Comparison of ENCODE assay signal across 8 cellular contexts in the genomic region with DNA sequence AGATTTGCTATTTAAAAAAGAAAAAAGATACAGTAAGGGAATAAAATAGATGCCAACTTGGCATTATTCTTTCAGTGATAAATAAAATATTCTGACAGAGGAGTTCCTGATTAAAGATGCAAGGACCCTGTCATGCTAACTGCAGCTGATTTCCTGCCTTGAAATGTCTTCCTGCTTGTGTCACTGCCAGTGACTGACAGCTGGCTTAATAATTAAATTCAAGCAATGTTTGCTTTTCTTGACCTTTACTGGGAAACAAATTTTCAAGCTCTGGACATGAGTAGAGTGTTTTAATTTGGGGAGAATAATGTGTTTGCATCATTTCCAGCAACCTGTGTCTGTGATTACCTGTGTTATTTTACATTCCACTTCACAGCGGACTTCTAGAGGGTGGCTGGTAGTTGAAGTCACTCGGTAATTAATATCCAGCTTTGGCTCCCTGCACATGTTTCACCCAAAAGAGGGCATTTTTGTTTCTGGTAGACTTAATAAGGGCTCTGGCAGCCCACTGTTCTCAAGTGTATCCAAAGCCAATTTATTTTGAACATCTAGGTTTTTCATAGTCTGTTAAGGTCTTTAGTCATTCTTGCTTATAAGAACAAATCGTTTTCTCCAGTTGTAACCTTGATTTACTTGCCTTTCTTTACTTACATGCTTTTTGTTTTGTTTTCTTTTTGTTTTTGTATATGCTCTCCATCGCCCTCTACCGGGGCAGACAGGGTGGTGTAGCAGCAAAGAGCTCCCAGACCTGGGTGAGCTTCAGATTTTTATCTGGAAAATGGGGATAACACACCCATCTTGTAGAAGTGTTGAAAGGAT. TPM values are rescaled to one million over a fixed set of nuclear protein-coding genes. Genes with fewer than 3 reads are reported as not detected.
DNase-seq lines count a peak whose midpoint lies in the region; ATAC-seq lines count a peak whose summit lies in the region.

No MANE protein-coding gene starts in this region.

- H3K4me3 Mint-ChIP-seq in activated naive CD8-positive, alpha-beta T cell: peak overlapping the region; percentile 2

- H3K4me1 Mint-ChIP-seq in activated naive CD8-positive, alpha-beta T cell (ENCODE audit: low read depth): peaks cover 4% of the 10 kb centered on the region

- peak; percentile 76 for ATAC-seq in HG03159 (IDR thresholded peaks at IDR 0.05; ENCODE audit: unreplicated experiment)

- H3K27me3 Mint-ChIP-seq in activated naive CD8-positive, alpha-beta T cell: peaks cover 2% of the 10 kb centered on the region

- H3K27ac Mint-ChIP-seq in activated naive CD8-positive, alpha-beta T cell: no peak overlapping the region

- DNase-seq in NCI-H2171 treated with DMSO at 0.1 percent for 48 hours (lab: John Stamatoyannopoulos, UW) (peak; percentile 20), NCI-H2171 (lab: John Stamatoyannopoulos, UW) (no peak), SHP77 treated with DMSO at 0.1 percent for 48 hours (lab: John Stamatoyannopoulos, UW) (peak; percentile 1), hepatic stellate cell (ENCODE audit: low spot score) (peak; percentile 17), occipital lobe (lab: John Stamatoyannopoulos, UW) (no peak)
- peak; percentile 21 to 35 for DNase-seq in stimulated activated CD4-positive, alpha-beta T cell treated with anti-CD3 and anti-CD28 coated beads, Interleukin-15, amount 100 ng/mL, for 48 hours (ENCODE audit: low read depth in 2 of 2)

- no peaks in the 10 kb centered on the region for H3K9me3 Mint-ChIP-seq in activated naive CD8-positive, alpha-beta T cell (ENCODE audit: low read depth)

- peaks cover 9% of the 10 kb centered on the region for H3K36me3 Mint-ChIP-seq in activated naive CD8-positive, alpha-beta T cell

RNA-seq across cellular contexts. Expression of a gene that starts 48.5 kb away (rescaled TPM):
- 2.0 TPM for total RNA-seq in occipital lobe

Comparison
In these comparisons a context has a peak if more than half of its experiments do, and no peak if none do; other contexts are left out.
1. DNase-seq: peak in NCI-H2171 treated with DMSO at 0.1 percent for 48 hours (single experiment), SHP77 treated with DMSO at 0.1 percent for 48 hours (single experiment), hepatic stellate cell (single experiment) and stimulated activated CD4-positive, alpha-beta T cell treated with anti-CD3 and anti-CD28 coated beads, Interleukin-15, amount 100 ng/mL, for 48 hours (2 of 2); none in NCI-H2171 (single experiment) and occipital lobe (single experiment).